ENCODE assay signal across 8 cellular contexts in genomic region chr12:51341259-51342007, GRCh38. TPM values are rescaled to one million over a fixed set of nuclear protein-coding genes. Genes with fewer than 3 reads are reported as not detected.
DNase-seq lines count a peak whose midpoint lies in the region; ATAC-seq and TF ChIP-seq lines count a peak whose summit lies in the region.

No MANE protein-coding gene starts in this region.

- DNase-seq in DND-41 (peak; percentile 84), Peyer's patch (peak; percentile 61 to 90 (median 74)), fibroblast of pulmonary artery (ENCODE audit: low read depth) (peak; percentile 83), substantia nigra (lab: John Stamatoyannopoulos, UW) (peak in 37 of 49 donors; percentile 11 to 71 (median 47))
- peak; percentile 82 for DNase-seq in Jurkat, Clone E6-1 (ENCODE audit: low read depth, low spot score)
- peak; percentile 43 to 45 for DNase-seq in activated T-helper 1 cell treated with anti-CD3 and anti-CD28 coated beads, Interleukin-2, amount 50 U/mL, for 16 hours (ENCODE audit: low read depth in 1 of 2, low spot score in 1 of 2)

- peaks cover 10% of the 10 kb centered on the region for H3K4me1 ChIP-seq in DND-41 (ENCODE audit: insufficient read depth, low read length)
- peaks cover 0 to 6% (median 2%) of the 10 kb centered on the region in 4 donors for H3K4me1 ChIP-seq in Peyer's patch

- H3K27ac ChIP-seq in DND-41 (ENCODE audit: low read length) (peak overlapping the region; percentile 52; the same call in 1 of the 2 replicates), Peyer's patch (no peak overlapping the region), neural cell (ENCODE audit: low read length) (no peak overlapping the region), substantia nigra (ENCODE audit: low read depth, low read length, poor library complexity, severe bottlenecking) (peak overlapping the region; percentile 51)

- no peak for TF ChIP-seq POLR2A in Peyer's patch (IDR thresholded peaks at IDR 0.05)

- H3K27me3 ChIP-seq in DND-41 (ENCODE audit: insufficient read depth, low read length, poor library complexity), result no peaks in the 10 kb centered on the region
- no peaks in the 10 kb centered on the region for H3K27me3 ChIP-seq in Peyer's patch
- H3K27me3 ChIP-seq in neural cell (ENCODE audit: insufficient read depth, low read depth, low read length), result no peaks in the 10 kb centered on the region

- H3K36me3 ChIP-seq in DND-41 (ENCODE audit: insufficient read depth, low read length) (no peaks in the 10 kb centered on the region), Peyer's patch (no peaks in the 10 kb centered on the region), neural cell (ENCODE audit: insufficient read depth, low read length) (no peaks in the 10 kb centered on the region)

- H2AFZ ChIP-seq in DND-41 (ENCODE audit: low read depth, low read length) (peak overlapping the region; percentile 85), neural cell (ENCODE audit: low read depth, low read length) (no peak overlapping the region)

- no peaks in the 10 kb centered on the region for H3K9me2 ChIP-seq in neural cell (ENCODE audit: insufficient read depth, low read length)

- H4K20me1 ChIP-seq in DND-41 (ENCODE audit: insufficient read depth, low read length) (no peaks in the 10 kb centered on the region), neural cell (ENCODE audit: insufficient read depth) (no peaks in the 10 kb centered on the region)

- peak overlapping the region; percentile 44 for H3K9ac ChIP-seq in DND-41 (ENCODE audit: low read depth, low read length)
- H3K9ac ChIP-seq in neural cell (ENCODE audit: low read length), result no peak overlapping the region

- peak; percentile 95 for TF ChIP-seq RAD21 in neural cell (conservative IDR thresholded peaks at IDR 0.05)

- H3F3A ChIP-seq in neural cell (ENCODE audit: insufficient read depth, low read length, poor library complexity, severe bottlenecking), result no peaks in the 10 kb centered on the region

- peak overlapping the region; percentile 64 for H3K4me2 ChIP-seq in DND-41 (ENCODE audit: insufficient read depth, low read length)
- H3K4me2 ChIP-seq in neural cell (ENCODE audit: low read length), result no peak overlapping the region

- TF ChIP-seq EP300 in neural cell (conservative IDR thresholded peaks at IDR 0.05; ENCODE audit: poor library complexity, severe bottlenecking), result no peak

- TF ChIP-seq CTCF in DND-41 (IDR thresholded peaks at IDR 0.05; ENCODE audit: borderline replicate concordance, extremely low read depth, low read length, poor library complexity, severe bottlenecking) (peak; percentile 100), Peyer's patch (IDR thresholded peaks at IDR 0.05) (peak; percentile 91 to 99 (median 98)), fibroblast of pulmonary artery (IDR thresholded peaks at IDR 0.05; ENCODE audit: low read length, missing control alignments) (peak; percentile 100), neural cell (IDR thresholded peaks at IDR 0.05; ENCODE audit: poor library complexity, severe bottlenecking) (peak; percentile 97)

- H3K9me3 ChIP-seq in DND-41 (ENCODE audit: insufficient read depth, low read length, severe bottlenecking) (no peaks in the 10 kb centered on the region), Peyer's patch (no peaks in the 10 kb centered on the region), neural cell (ENCODE audit: low read length) (no peaks in the 10 kb centered on the region)

- ATAC-seq in DND-41 (ENCODE audit: insufficient read depth, low read depth), result peak; percentile 93
- ATAC-seq in GM21528 (IDR thresholded peaks at IDR 0.05; ENCODE audit: low FRiP score, unreplicated experiment), result no peak

- H3K79me2 ChIP-seq in DND-41 (ENCODE audit: insufficient read depth, low read length), result no peaks in the 10 kb centered on the region
- no peaks in the 10 kb centered on the region for H3K79me2 ChIP-seq in neural cell (replicated peaks; ENCODE audit: insufficient read depth, low read length)

- peak overlapping the region in 1 of 2 experiments; percentile 38; a peak in 2 of 4 replicates for H3K4me3 ChIP-seq in DND-41 (ENCODE audit: low read depth in 1 of 2, low read length in 2 of 2)
- no peak overlapping the region for H3K4me3 ChIP-seq in Jurkat, Clone E6-1 (ENCODE audit: low read length)
- H3K4me3 ChIP-seq in Peyer's patch, result peak overlapping the region in 1 of 4 donors; percentile 13
- peak overlapping the region; percentile 24 for H3K4me3 ChIP-seq in fibroblast of pulmonary artery (replicated peaks; ENCODE audit: low read depth, low read length)
- no peak overlapping the region for H3K4me3 ChIP-seq in neural cell (ENCODE audit: low read length)

TF ChIP-seq in neural cell, 6 proteins besides CTCF, POLR2A, EP300 and RAD21:
- TF ChIP-seq SMC3 (conservative IDR thresholded peaks at IDR 0.05; ENCODE audit: poor library complexity) (peak; percentile 94), REST (IDR thresholded peaks at IDR 0.05; ENCODE audit: borderline replicate concordance) (no peak), TAF1 (IDR thresholded peaks at IDR 0.05; ENCODE audit: low read depth) (no peak), EZH2 (IDR thresholded peaks at IDR 0.05; ENCODE audit: borderline replicate concordance, insufficient read depth, low read length, poor library complexity, severe bottlenecking) (no peak)

RNA-seq across cellular contexts. Expression of gene CELA1, which starts 5.0 kb away (rescaled TPM):
- polyA plus RNA-seq in Jurkat, Clone E6-1 (2012; ENCODE audit: insufficient read depth, insufficient read length), result not detected
- not detected for total RNA-seq in Peyer's patch
- polyA plus RNA-seq in neural cell, result not detected in 2 replicates
- not detected in 2 replicates for polyA minus RNA-seq in neural cell

RNA-seq across cellular contexts. Expression of gene BIN2, which starts 17.5 kb away (rescaled TPM):
- 27.8 TPM for polyA plus RNA-seq in Jurkat, Clone E6-1 (2012; ENCODE audit: insufficient read depth, insufficient read length)
- 10 to 100 TPM in 1 of 4 donors, 1 to 10 TPM in 3; 2.3 to 38.0 (median 5.6) TPM for total RNA-seq in Peyer's patch
- polyA plus RNA-seq in neural cell, result not detected in 2 replicates
- not detected in 2 replicates for polyA minus RNA-seq in neural cell

RNA-seq across cellular contexts. Expression of gene GALNT6, which starts 49.8 kb away (rescaled TPM):
- 28.3 TPM for polyA plus RNA-seq in Jurkat, Clone E6-1 (2012; ENCODE audit: insufficient read depth, insufficient read length)
- total RNA-seq in Peyer's patch, result 10 to 100 TPM; 31.4 to 82.0 (median 54.9) TPM
- not detected in 2 replicates for polyA plus RNA-seq in neural cell
- not detected in 2 replicates for polyA minus RNA-seq in neural cell

Comparison
In these comparisons a context has a peak if more than half of its experiments do, and no peak if none do; other contexts are left out.
1. H3K27ac ChIP-seq: peak in DND-41 (single experiment) and substantia nigra (single experiment); none in Peyer's patch (0 of 4) and neural cell (single experiment).
2. Peak in every context shown above with its lines, with median percentiles within 50 percentile points of each other: DNase-seq and CTCF ChIP-seq.